ENCODE assay signal across 30 cellular contexts in genomic region chr2:223781560-223781959, GRCh38.
"Had no signal": no experiment of that assay in that cellular context is flagged by ENCODE, and none has a peak within 500 bp of the region (broad histone marks: within the 10 kb centered on the region; RNA-seq: fewer than 3 reads in every experiment).

No MANE protein-coding gene starts in this region.

- ATAC-seq: activated CD8-positive, alpha-beta T cell treated with anti-CD3 and anti-CD28 coated beads for 36 hours; activated naive CD4-positive, alpha-beta T cell treated with anti-CD3 and anti-CD28 coated beads, Interleukin-2, amount 50 U/mL, for 72 hours; activated T-cell treated with anti-CD3 and anti-CD28 coated beads, Interleukin-2, amount 50 U/mL, for 4 hours; activated T-cell treated with anti-CD3 and anti-CD28 coated beads, Interleukin-2, amount 50 U/mL, for 72 hours; activated T-helper 17 cell treated with anti-CD3 and anti-CD28 coated beads, Interleukin-2, amount 50 U/mL, for 72 hours; body of pancreas had no signal

- H3K27ac ChIP-seq: adrenal gland, body of pancreas, brain microvascular endothelial cell, breast epithelium had no signal

- DNase-seq: activated B cell treated with CpG ODN at 0.5 μM for 24 hours; activated CD4-positive, alpha-beta memory T cell treated with anti-CD3 and anti-CD28 coated beads for 36 hours; activated CD4-positive, alpha-beta T cell treated with anti-CD3 and anti-CD28 coated beads for 4 hours; activated CD4-positive, alpha-beta T cell treated with anti-CD3 and anti-CD28 coated beads, Interleukin-2, amount 10 ng/mL, durations not matched to agents 24 days and 14 days; activated CD4-positive, alpha-beta T cell treated with anti-CD3 and anti-CD28 coated beads, Interleukin-2, amount 50 U/mL, for 1 hour; activated CD4-positive, alpha-beta T cell treated with anti-CD3 and anti-CD28 coated beads, Interleukin-2, amount 50 U/mL, for 4 hours; activated CD4-positive, CD25-positive, alpha-beta regulatory T cell treated with anti-CD3 and anti-CD28 coated beads, Interleukin-2, amount 50 U/mL, for 72 hours; activated CD8-positive, alpha-beta memory T cell treated with anti-CD3 and anti-CD28 coated beads, Interleukin-2, amount 50 U/mL, for 4 hours; activated CD8-positive, alpha-beta T cell treated with anti-CD3 and anti-CD28 coated beads for 36 hours; activated effector memory CD4-positive, alpha-beta T cell treated with anti-CD3 and anti-CD28 coated beads, Interleukin-2, amount 50 U/mL, for 16 hours; activated gamma-delta T cell treated with Interleukin-2 at 50 U/mL for 16 hours; activated naive CD4-positive, alpha-beta T cell; activated naive CD4-positive, alpha-beta T cell treated with anti-CD3 and anti-CD28 coated beads for 36 hours; activated naive CD4-positive, alpha-beta T cell treated with anti-CD3 and anti-CD28 coated beads, Interleukin-2, amount 50 U/mL, for 16 hours; activated naive CD8-positive, alpha-beta T cell treated with anti-CD3 and anti-CD28 coated beads for 36 hours; activated T-cell treated with anti-CD3 and anti-CD28 coated beads for 4 hours; activated T-cell treated with anti-CD3 and anti-CD28 coated beads, Interleukin-2, amount 50 U/mL, for 1 hour; activated T-cell treated with anti-CD3 and anti-CD28 coated beads, Interleukin-2, amount 50 U/mL, for 4 hours; activated T-cell treated with anti-CD3 and anti-CD28 coated beads, Interleukin-2, amount 50 U/mL, for 72 hours; adrenal gland; amniotic stem cell; aorta; body of pancreas; brain microvascular endothelial cell; central memory CD4-positive, alpha-beta T cell; T-helper 2 cell; T-helper 9 cell had no signal
